In the genomic region with DNA sequence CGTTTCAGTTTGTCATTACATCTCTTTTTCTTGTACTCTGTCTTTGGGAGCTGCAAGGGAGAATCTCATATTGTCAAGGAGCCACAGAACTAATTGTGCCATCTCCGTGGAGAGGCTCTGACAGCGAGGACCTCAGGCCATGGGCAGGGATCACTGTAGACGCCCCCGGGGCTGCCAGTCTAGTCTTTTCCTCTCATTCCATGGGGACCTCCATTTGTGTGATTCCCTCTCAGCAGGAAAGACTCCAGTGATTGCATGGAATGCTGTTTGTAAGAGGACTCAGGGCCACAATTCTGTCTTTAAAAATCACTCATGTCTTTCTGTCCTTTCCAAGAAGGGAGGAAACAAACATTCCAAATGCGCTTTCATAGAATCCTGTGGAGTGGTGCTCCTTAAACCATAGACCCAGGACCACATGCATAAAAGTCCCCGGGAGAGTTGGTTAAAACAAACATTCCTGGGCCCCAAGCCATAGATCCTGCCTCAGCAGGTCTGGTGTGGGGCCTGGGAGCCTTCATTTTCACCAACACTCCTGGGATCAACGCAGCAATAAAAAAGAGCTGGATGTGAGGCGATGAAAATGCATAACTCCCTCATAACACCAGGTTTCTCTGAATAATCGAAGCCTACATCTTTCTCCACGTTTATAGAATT, we compare ENCODE assay signal across 14 cellular contexts.
A peak's percentile ranks its signal among the peaks of the same experiment; 100 is the strongest.
DNase-seq lines count a peak whose midpoint lies in the region; ATAC-seq and TF ChIP-seq lines count a peak whose summit lies in the region.
"Had no signal": no experiment of that assay in that cellular context is flagged by ENCODE, and none has a peak within 500 bp of the region (broad histone marks: within the 10 kb centered on the region; RNA-seq: fewer than 3 reads in every experiment).

No MANE protein-coding gene starts in this region.

- TF ChIP-seq CTCF in left ventricle myocardium inferior (IDR thresholded peaks at IDR 0.05; ENCODE audit: borderline replicate concordance), result no peak

- H3K9me3 ChIP-seq in left ventricle myocardium inferior (replicated peaks), result no peaks in the 10 kb centered on the region
- H3K9me3 ChIP-seq in SK-N-MC (ENCODE audit: low read depth, low read length), result no peaks in the 10 kb centered on the region
- H3K9me3 ChIP-seq: Caco-2 had no signal

- peak; percentile 5 for ATAC-seq in Right ventricle myocardium superior (ENCODE audit: poor library complexity)
- ATAC-seq in HG02981 (IDR thresholded peaks at IDR 0.05; ENCODE audit: unreplicated experiment), result no peak
- no peak for ATAC-seq in activated CD4-positive, CD25-positive, alpha-beta regulatory T cell treated with anti-CD3 and anti-CD28 coated beads, Interleukin-2, amount 50 U/mL, for 24 hours
- ATAC-seq: HCT116 had no signal

- intact Hi-C loops in Right ventricle myocardium superior (cut with DNase I) (no loop called here), left ventricle myocardium inferior (cut with micrococcal nuclease) (no loop called here)

- H3K27ac ChIP-seq in left ventricle myocardium inferior (replicated peaks) (no peak overlapping the region), SK-N-MC (0 out of 2 replicates have a peak overlapping the region, but pooled peaks have one; percentile 26)
- H3K27ac ChIP-seq: 22Rv1 had no signal

- DNase-seq in Right ventricle myocardium superior (no peak), left ventricle myocardium inferior (no peak), SK-N-MC (ENCODE audit: low read depth, low spot score) (no peak), islet precursor cell (peak; percentile 67), renal cortical epithelial cell (ENCODE audit: low read depth) (peak; percentile 4), kidney tubule cell (ENCODE audit: low spot score) (no peak)
- DNase-seq: Caco-2; CD8-positive, alpha-beta memory T cell; DND-41; GF-D8 had no signal

- peaks cover 59% of the 10 kb centered on the region for H3K4me1 ChIP-seq in left ventricle myocardium inferior
- H3K4me1 ChIP-seq: Caco-2 had no signal

- H3K4me3 ChIP-seq in left ventricle myocardium inferior (no peak overlapping the region), SK-N-MC (no peak overlapping the region)

- no peaks in the 10 kb centered on the region for H3K27me3 ChIP-seq in left ventricle myocardium inferior (ENCODE audit: low read depth)

- H3K36me3 ChIP-seq in left ventricle myocardium inferior, result peaks cover 49% of the 10 kb centered on the region
- H3K36me3 ChIP-seq in SK-N-MC (ENCODE audit: insufficient read depth, low read length), result peaks cover 8% of the 10 kb centered on the region

- H3K9ac ChIP-seq in SK-N-MC (ENCODE audit: insufficient read length), result no peak overlapping the region

Comparison
In these comparisons a context has a peak if more than half of its experiments do, and no peak if none do; other contexts are left out.
1. DNase-seq: peak in islet precursor cell (single experiment) and renal cortical epithelial cell (single experiment); none in Right ventricle myocardium superior (single experiment), left ventricle myocardium inferior (single experiment), SK-N-MC (single experiment) and kidney tubule cell (single experiment).